ENCODE assay signal across 20 cellular contexts in the genomic region with DNA sequence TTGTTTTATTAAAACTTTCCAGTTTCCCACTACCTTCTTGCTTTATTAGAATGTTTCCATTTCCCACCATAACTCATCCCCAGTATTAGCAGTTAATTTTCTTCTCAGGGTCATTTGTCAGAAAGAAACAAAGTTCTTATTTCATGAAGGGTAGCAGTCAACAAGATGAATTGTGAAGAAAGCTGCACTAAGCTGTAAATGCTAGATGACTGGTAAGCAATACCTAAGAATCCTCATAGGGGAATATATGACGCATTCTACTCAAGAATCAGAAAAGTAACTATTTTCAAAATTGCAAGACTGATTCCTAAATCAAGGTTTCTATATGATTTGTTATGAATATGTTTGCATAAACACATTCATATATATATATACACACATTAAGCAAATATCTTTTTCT. TPM values are rescaled to one million over a fixed set of nuclear protein-coding genes. Genes with fewer than 3 reads are reported as not detected.
DNase-seq lines count a peak whose midpoint lies in the region; ATAC-seq and TF ChIP-seq lines count a peak whose summit lies in the region.
"Had no signal": no experiment of that assay in that cellular context is flagged by ENCODE, and none has a peak within 500 bp of the region (broad histone marks: within the 10 kb centered on the region; RNA-seq: fewer than 3 reads in every experiment).

No MANE protein-coding gene starts in this region.

- intact Hi-C loops in activated CD4-positive, alpha-beta memory T cell treated with anti-CD3 and anti-CD28 coated beads for 36 hours (cut with micrococcal nuclease) = loop anchor here (1.0 kb wide), 1 partner anchor 19 kb away; no protein-coding TSS in a partner anchor
- intact Hi-C loops in heart right ventricle (cut with DNase I) = loop anchor here in 3 of 10 donors (5.0 to 10.0 kb wide), 3 partner anchors 38 to 213 kb away; no protein-coding TSS in a partner anchor

- H3K36me3 Mint-ChIP-seq in activated CD4-positive, alpha-beta memory T cell treated with anti-CD3 and anti-CD28 coated beads for 36 hours = peaks cover 31% of the 10 kb centered on the region
- peaks cover 21% of the 10 kb centered on the region for H3K36me3 Mint-ChIP-seq in activated CD4-positive, alpha-beta memory T cell treated with anti-CD3 and anti-CD28 coated beads, Interleukin-2, amount 10 ng/mL, durations not matched to agents 7 days and 5 days (ENCODE audit: low read depth)
- peaks cover 42% of the 10 kb centered on the region for H3K36me3 Mint-ChIP-seq in stimulated activated naive CD8-positive, alpha-beta T cell treated with anti-CD3 and anti-CD28 coated beads, Interleukin-15, Interleukin-2, amounts not matched to agents 100 ng/mL and 50 ng/mL, for 24 hours (ENCODE audit: low read depth)
- H3K36me3 Mint-ChIP-seq in endodermal cell (ENCODE audit: low read depth) = peaks cover 59% of the 10 kb centered on the region

- no peaks in the 10 kb centered on the region for H3K27me3 ChIP-seq in endodermal cell (ENCODE audit: control insufficient read depth, insufficient read depth, low read length, poor library complexity, severe bottlenecking)
- H3K27me3 ChIP-seq in heart right ventricle = no peaks in the 10 kb centered on the region
- H3K27me3 ChIP-seq: BLaER1 had no signal

- no peak for TF ChIP-seq CTCF in endodermal cell (conservative IDR thresholded peaks at IDR 0.05)
- no peak for TF ChIP-seq CTCF in heart right ventricle (IDR thresholded peaks at IDR 0.05)

- no peak overlapping the region for H3K9ac ChIP-seq in endodermal cell (ENCODE audit: extremely low read depth, low read length, poor library complexity, severe bottlenecking)
- H3K9ac ChIP-seq: BLaER1 had no signal

- POLR2A ChIA-PET in activated CD4-positive, alpha-beta memory T cell treated with anti-CD3 and anti-CD28 coated beads for 36 hours (lab: Charles Lee) = interaction anchor here (0.8 kb wide), 1 partner anchor 50 kb away, joined by 3 read pairs; the partner anchor contains the start of gene KPNA1
- POLR2A ChIA-PET in activated CD4-positive, alpha-beta memory T cell treated with anti-CD3 and anti-CD28 coated beads, Interleukin-2, amount 10 ng/mL, durations not matched to agents 7 days and 5 days (lab: Charles Lee) = no interaction called here

- no peak overlapping the region for H3K27ac ChIP-seq in endodermal cell (ENCODE audit: low read depth, low read length)
- no peak overlapping the region for H3K27ac ChIP-seq in heart right ventricle
- H3K27ac ChIP-seq: BLaER1, HL-60 had no signal

- H3K27ac Mint-ChIP-seq in activated CD4-positive, alpha-beta memory T cell treated with anti-CD3 and anti-CD28 coated beads for 36 hours = peak overlapping the region; percentile 4
- H3K27ac Mint-ChIP-seq in activated CD4-positive, alpha-beta memory T cell treated with anti-CD3 and anti-CD28 coated beads, Interleukin-2, amount 10 ng/mL, durations not matched to agents 7 days and 5 days = no peak overlapping the region
- peak overlapping the region; percentile 45 for H3K27ac Mint-ChIP-seq in stimulated activated naive CD8-positive, alpha-beta T cell treated with anti-CD3 and anti-CD28 coated beads, Interleukin-15, Interleukin-2, amounts not matched to agents 100 ng/mL and 50 ng/mL, for 24 hours
- peak overlapping the region; percentile 56 for H3K27ac Mint-ChIP-seq in endodermal cell
- H3K27ac Mint-ChIP-seq: CD14-positive monocyte, HFFc6 had no signal

- H3K4me3 ChIP-seq in endodermal cell (ENCODE audit: low read length) (no peak overlapping the region), heart right ventricle (no peak overlapping the region)
- H3K4me3 ChIP-seq: BLaER1 had no signal

- DNase-seq in activated CD4-positive, alpha-beta memory T cell treated with anti-CD3 and anti-CD28 coated beads for 36 hours = no peak
- DNase-seq in activated CD4-positive, alpha-beta memory T cell treated with anti-CD3 and anti-CD28 coated beads, Interleukin-2, amount 10 ng/mL, durations not matched to agents 7 days and 5 days = no peak
- DNase-seq in stimulated activated naive CD8-positive, alpha-beta T cell treated with anti-CD3 and anti-CD28 coated beads, Interleukin-15, Interleukin-2, amounts not matched to agents 100 U/mL and 50 U/mL, for 24 hours = no peak
- DNase-seq in endodermal cell (no peak), NCI-H2081 treated with DMSO at 0.1 percent for 48 hours (lab: John Stamatoyannopoulos, UW) (no peak), inferior parietal cortex (ENCODE audit: extremely low spot score) (no peak), heart right ventricle (no peak)
- DNase-seq: 8988T; CD4-positive, alpha-beta memory T cell; DMS153; DMS79; GF-D8; GOT3; H7; HFFc6 had no signal

- H3K4me3 Mint-ChIP-seq in activated CD4-positive, alpha-beta memory T cell treated with anti-CD3 and anti-CD28 coated beads for 36 hours = no peak overlapping the region
- H3K4me3 Mint-ChIP-seq in activated CD4-positive, alpha-beta memory T cell treated with anti-CD3 and anti-CD28 coated beads, Interleukin-2, amount 10 ng/mL, durations not matched to agents 7 days and 5 days = no peak overlapping the region
- no peak overlapping the region for H3K4me3 Mint-ChIP-seq in stimulated activated naive CD8-positive, alpha-beta T cell treated with anti-CD3 and anti-CD28 coated beads, Interleukin-15, Interleukin-2, amounts not matched to agents 100 ng/mL and 50 ng/mL, for 24 hours
- no peak overlapping the region for H3K4me3 Mint-ChIP-seq in endodermal cell
- H3K4me3 Mint-ChIP-seq: CD14-positive monocyte; CD4-positive, alpha-beta memory T cell; HFFc6 had no signal

- H3K4me1 ChIP-seq in endodermal cell (ENCODE audit: control insufficient read depth, insufficient read depth, low read length) = peaks cover 4% of the 10 kb centered on the region
- peaks cover 0 to 21% (median 8%) of the 10 kb centered on the region in 9 donors for H3K4me1 ChIP-seq in heart right ventricle

- H3K9me3 Mint-ChIP-seq in activated CD4-positive, alpha-beta memory T cell treated with anti-CD3 and anti-CD28 coated beads for 36 hours = no peaks in the 10 kb centered on the region
- H3K9me3 Mint-ChIP-seq in activated CD4-positive, alpha-beta memory T cell treated with anti-CD3 and anti-CD28 coated beads, Interleukin-2, amount 10 ng/mL, durations not matched to agents 7 days and 5 days = no peaks in the 10 kb centered on the region
- H3K9me3 Mint-ChIP-seq in stimulated activated naive CD8-positive, alpha-beta T cell treated with anti-CD3 and anti-CD28 coated beads, Interleukin-15, Interleukin-2, amounts not matched to agents 100 ng/mL and 50 ng/mL, for 24 hours = no peaks in the 10 kb centered on the region
- H3K9me3 Mint-ChIP-seq in endodermal cell = no peaks in the 10 kb centered on the region
- H3K9me3 Mint-ChIP-seq: CD14-positive monocyte; CD4-positive, alpha-beta memory T cell; HFFc6 had no signal

- no peak for ATAC-seq in stimulated activated naive CD8-positive, alpha-beta T cell treated with anti-CD3 and anti-CD28 coated beads, Interleukin-15, Interleukin-2, amounts not matched to agents 100 U/mL and 50 U/mL, for 24 hours
- no peak for ATAC-seq in heart right ventricle
- ATAC-seq: HCT116 had no signal

- WGBS in endodermal cell (ENCODE audit: insufficient coverage in 1 of 2, insufficient read length in 1 of 2), 2 experiments = no CpG with 5 or more reads among the region's 1 CpG
- WGBS in heart right ventricle, 2 donors = 100% methylated on average over 1 of the region's 1 CpG

- H3K36me3 ChIP-seq in endodermal cell (ENCODE audit: control insufficient read depth, insufficient read depth, low read length) (peaks cover 71% of the 10 kb centered on the region), heart right ventricle (peaks cover 0 to 83% (median 23%) of the 10 kb centered on the region in 9 donors)

- H3K9me3 ChIP-seq in endodermal cell (ENCODE audit: control insufficient read depth, low read length) = no peaks in the 10 kb centered on the region
- no peaks in the 10 kb centered on the region for H3K9me3 ChIP-seq in heart right ventricle
- H3K9me3 ChIP-seq: BLaER1 had no signal

- H3K4me1 Mint-ChIP-seq in activated CD4-positive, alpha-beta memory T cell treated with anti-CD3 and anti-CD28 coated beads for 36 hours (ENCODE audit: low read depth) = peaks cover 27% of the 10 kb centered on the region
- H3K4me1 Mint-ChIP-seq in activated CD4-positive, alpha-beta memory T cell treated with anti-CD3 and anti-CD28 coated beads, Interleukin-2, amount 10 ng/mL, durations not matched to agents 7 days and 5 days = peaks cover 4% of the 10 kb centered on the region
- H3K4me1 Mint-ChIP-seq in stimulated activated naive CD8-positive, alpha-beta T cell treated with anti-CD3 and anti-CD28 coated beads, Interleukin-15, Interleukin-2, amounts not matched to agents 100 ng/mL and 50 ng/mL, for 24 hours (ENCODE audit: low read depth) = peaks cover 16% of the 10 kb centered on the region
- peaks cover 31% of the 10 kb centered on the region for H3K4me1 Mint-ChIP-seq in endodermal cell

- CTCF ChIA-PET in activated CD4-positive, alpha-beta memory T cell treated with anti-CD3 and anti-CD28 coated beads for 36 hours (lab: Charles Lee) = no interaction called here
- CTCF ChIA-PET in activated CD4-positive, alpha-beta memory T cell treated with anti-CD3 and anti-CD28 coated beads, Interleukin-2, amount 10 ng/mL, durations not matched to agents 7 days and 5 days (lab: Charles Lee) = interaction anchor here (1.2 kb wide), 1 partner anchor 81 kb away, joined by 3 read pairs; the partner anchor contains the start of gene FAM162A

- H3K27me3 Mint-ChIP-seq in activated CD4-positive, alpha-beta memory T cell treated with anti-CD3 and anti-CD28 coated beads for 36 hours = no peaks in the 10 kb centered on the region
- no peaks in the 10 kb centered on the region for H3K27me3 Mint-ChIP-seq in activated CD4-positive, alpha-beta memory T cell treated with anti-CD3 and anti-CD28 coated beads, Interleukin-2, amount 10 ng/mL, durations not matched to agents 7 days and 5 days
- H3K27me3 Mint-ChIP-seq in stimulated activated naive CD8-positive, alpha-beta T cell treated with anti-CD3 and anti-CD28 coated beads, Interleukin-15, Interleukin-2, amounts not matched to agents 100 ng/mL and 50 ng/mL, for 24 hours = no peaks in the 10 kb centered on the region
- H3K27me3 Mint-ChIP-seq in endodermal cell (ENCODE audit: insufficient read depth) = no peaks in the 10 kb centered on the region
- H3K27me3 Mint-ChIP-seq: CD4-positive, alpha-beta memory T cell had no signal

RNA-seq across cellular contexts. Expression of gene WDR5B, which starts 48.8 kb away (rescaled TPM):
- total RNA-seq in activated CD4-positive, alpha-beta memory T cell treated with anti-CD3 and anti-CD28 coated beads for 36 hours = 1 to 10 TPM; 3.7 to 4.4 TPM
- 1 to 10 TPM; 5.5 to 5.7 TPM for total RNA-seq in activated CD4-positive, alpha-beta memory T cell treated with anti-CD3 and anti-CD28 coated beads, Interleukin-2, amount 10 ng/mL, durations not matched to agents 7 days and 5 days
- total RNA-seq in endodermal cell (1 to 10 TPM; 4.2 to 4.9 TPM), heart right ventricle (1 to 10 TPM; 2.1 to 3.9 (median 2.9) TPM)
- 8.0 TPM for polyA plus RNA-seq in endodermal cell (2013, experiment 1 of 2)
- 6.3 TPM for polyA plus RNA-seq in endodermal cell (2013, experiment 2 of 2)
- polyA plus RNA-seq in heart right ventricle = 1 to 10 TPM; 1.8 TPM

RNA-seq across cellular contexts. Expression of gene KPNA1, which starts 50.1 kb away (rescaled TPM):
- total RNA-seq in activated CD4-positive, alpha-beta memory T cell treated with anti-CD3 and anti-CD28 coated beads for 36 hours = 10 to 100 TPM; 43.4 to 46.0 TPM
- total RNA-seq in activated CD4-positive, alpha-beta memory T cell treated with anti-CD3 and anti-CD28 coated beads, Interleukin-2, amount 10 ng/mL, durations not matched to agents 7 days and 5 days = 10 to 100 TPM; 41.8 to 45.8 TPM
- total RNA-seq in endodermal cell = 10 to 100 TPM; 90.5 to 93.4 TPM
- 69.5 TPM for polyA plus RNA-seq in endodermal cell (2013, experiment 1 of 2)
- 63.0 TPM for polyA plus RNA-seq in endodermal cell (2013, experiment 2 of 2)
- 100 to 1,000 TPM in 3 of 10 donors, 10 to 100 TPM in 7; 71.0 to 121 (median 86.9) TPM for total RNA-seq in heart right ventricle
- polyA plus RNA-seq in heart right ventricle = 10 to 100 TPM; 14.5 to 14.8 TPM
